Comparison of ENCODE assay signal across 14 cellular contexts in genomic region chr10:100847440-100847839, GRCh38.
DNase-seq lines count a peak whose midpoint lies in the region; ATAC-seq, FAIRE-seq and TF ChIP-seq lines count a peak whose summit lies in the region.
"Had no signal": no experiment of that assay in that cellular context is flagged by ENCODE, and none has a peak within 500 bp of the region (broad histone marks: within the 10 kb centered on the region; RNA-seq: fewer than 3 reads in every experiment).

No MANE protein-coding gene starts in this region.

- H3K27me3 ChIP-seq in HepG2 (ENCODE audit: control insufficient read depth in 1 of 2, insufficient read depth in 2 of 2, low read length in 2 of 2), result peaks cover 2 to 13% of the 10 kb centered on the region in 2 experiments; a peak in 2 of 5 replicates
- H3K27me3 ChIP-seq in right lobe of liver, result no peaks in the 10 kb centered on the region
- H3K27me3 ChIP-seq: BLaER1 treated with 17β-estradiol and CSF1 and Interleukin-3, amounts not matched to agents 10 nM and 100 nM had no signal

- H3K27ac ChIP-seq in HepG2 (ENCODE audit: extremely low read length, insufficient read depth, low read length), result no peak overlapping the region
- H3K27ac ChIP-seq in right lobe of liver, result no peak overlapping the region
- H3K27ac ChIP-seq: BLaER1 treated with 17β-estradiol and CSF1 and Interleukin-3, amounts not matched to agents 10 nM and 100 nM; HL-60; thoracic aorta had no signal

- H3K36me3 ChIP-seq in HepG2 (replicated peaks in 1 of 2; ENCODE audit: control insufficient read depth in 1 of 2, insufficient read depth in 2 of 2, low read length in 2 of 2), result no peaks in the 10 kb centered on the region
- no peaks in the 10 kb centered on the region for H3K36me3 ChIP-seq in right lobe of liver
- H3K36me3 ChIP-seq: BLaER1 treated with 17β-estradiol and CSF1 and Interleukin-3, amounts not matched to agents 10 nM and 100 nM; thoracic aorta had no signal

- no peak overlapping the region for H3K4me2 ChIP-seq in HepG2 (ENCODE audit: low read depth, low read length)
- H3K4me2 ChIP-seq: BLaER1 treated with 17β-estradiol and CSF1 and Interleukin-3, amounts not matched to agents 10 nM and 100 nM had no signal

- TF ChIP-seq EP300 in HepG2 (IDR thresholded peaks at IDR 0.05; ENCODE audit: low read depth in 2 of 2, low read length in 2 of 2), result no peak
- no peak for TF ChIP-seq EP300 in HepG2 (CRISPR knock-in tag; IDR thresholded peaks at IDR 0.05; ENCODE audit: borderline replicate concordance)

- no peak for TF ChIP-seq RAD21 in HepG2 (CRISPR knock-in tag; IDR thresholded peaks at IDR 0.05)

- no peak for DNase-seq in HepG2 (ENCODE audit: low spot score)
- DNase-seq in right lobe of liver, result no peak
- DNase-seq in activated CD4-positive, alpha-beta memory T cell treated with anti-CD3 and anti-CD28 coated beads for 36 hours, result peak; percentile 94
- peak; percentile 72 for DNase-seq in kidney tubule cell (ENCODE audit: low spot score)
- DNase-seq in NCI-H345 (lab: John Stamatoyannopoulos, UW), result no peak
- no peak for DNase-seq in T1000 (lab: John Stamatoyannopoulos, UW)
- no peak for DNase-seq in NCI-H748 (lab: John Stamatoyannopoulos, UW; ENCODE audit: unreplicated experiment)
- DNase-seq: effector memory CD8-positive, alpha-beta T cell; NCI-H1417 had no signal

- CTCF ChIA-PET in HepG2 (lab: Yijun Ruan, JAX; ENCODE audit: low intra/inter-chr PET ratio, low total read pairs), result no interaction called here
- CTCF ChIA-PET in activated CD4-positive, alpha-beta memory T cell treated with anti-CD3 and anti-CD28 coated beads for 36 hours (lab: Charles Lee), result interaction anchor here (0.5 to 1.9 kb wide), 6 partner anchors 10 to 287 kb away, joined by 3 to 11 read pairs (median 3); no protein-coding TSS in a partner anchor

- no peak overlapping the region for H3K9ac ChIP-seq in HepG2 (ENCODE audit: insufficient read depth, low read depth, low read length)
- H3K9ac ChIP-seq: BLaER1 treated with 17β-estradiol and CSF1 and Interleukin-3, amounts not matched to agents 10 nM and 100 nM had no signal

- H3K4me3 ChIP-seq in HepG2 (replicated peaks in 1 of 3; ENCODE audit: insufficient read depth in 1 of 3, low read depth in 2 of 3, low read length in 3 of 3) (no peak overlapping the region), right lobe of liver (no peak overlapping the region)
- H3K4me3 ChIP-seq: BLaER1 treated with 17β-estradiol and CSF1 and Interleukin-3, amounts not matched to agents 10 nM and 100 nM; thoracic aorta had no signal

- H3K27me3 Mint-ChIP-seq in activated CD4-positive, alpha-beta memory T cell treated with anti-CD3 and anti-CD28 coated beads for 36 hours, result peaks cover 48% of the 10 kb centered on the region

- in situ Hi-C loops in HepG2 (cut with HindIII; ENCODE audit: extremely low pct_ligation_motif_present, low pct_unique_long_range_greater_than_20kb), result no loop called here

- TF ChIP-seq POLR2A in HepG2 (IDR thresholded peaks at IDR 0.05; ENCODE audit: insufficient read depth in 1 of 2, low read depth in 2 of 2, low read length in 2 of 2), result no peak
- no peak for TF ChIP-seq POLR2A in right lobe of liver (IDR thresholded peaks at IDR 0.05)

- TF ChIP-seq CTCF in HepG2 (CRISPR knock-in tag; IDR thresholded peaks at IDR 0.05), result no peak
- TF ChIP-seq CTCF in right lobe of liver (IDR thresholded peaks at IDR 0.05), result no peak

- no peaks in the 10 kb centered on the region for H3K79me2 ChIP-seq in HepG2 (ENCODE audit: insufficient read depth, low read length)

- POLR2A ChIA-PET in HepG2 (lab: Yijun Ruan, JAX), result no interaction called here
- POLR2A ChIA-PET in activated CD4-positive, alpha-beta memory T cell treated with anti-CD3 and anti-CD28 coated beads for 36 hours (lab: Charles Lee), result no interaction called here

- H2AFZ ChIP-seq in HepG2 (ENCODE audit: low read length), result no peak overlapping the region

- H3K4me3 Mint-ChIP-seq in activated CD4-positive, alpha-beta memory T cell treated with anti-CD3 and anti-CD28 coated beads for 36 hours, result peak overlapping the region; percentile 18
- H3K4me3 Mint-ChIP-seq: effector memory CD8-positive, alpha-beta T cell had no signal

- no peaks in the 10 kb centered on the region for H3K36me3 Mint-ChIP-seq in activated CD4-positive, alpha-beta memory T cell treated with anti-CD3 and anti-CD28 coated beads for 36 hours

- no peaks in the 10 kb centered on the region for H4K20me1 ChIP-seq in HepG2 (ENCODE audit: insufficient read depth, low read length)
- H4K20me1 ChIP-seq: BLaER1 treated with 17β-estradiol and CSF1 and Interleukin-3, amounts not matched to agents 10 nM and 100 nM had no signal

- H3K9me3 Mint-ChIP-seq in activated CD4-positive, alpha-beta memory T cell treated with anti-CD3 and anti-CD28 coated beads for 36 hours, result no peaks in the 10 kb centered on the region
- H3K9me3 Mint-ChIP-seq: effector memory CD8-positive, alpha-beta T cell had no signal

- BruUV-seq in HepG2 (replicated peaks; lab: Mats Ljungman, UMichigan), result no TSS peak

- no peak for ATAC-seq in HepG2
- ATAC-seq in right lobe of liver, result no peak
- no peak for ATAC-seq in GM18907 (IDR thresholded peaks at IDR 0.05; ENCODE audit: unreplicated experiment)
- ATAC-seq: effector memory CD8-positive, alpha-beta T cell had no signal

- H3K27ac Mint-ChIP-seq in activated CD4-positive, alpha-beta memory T cell treated with anti-CD3 and anti-CD28 coated beads for 36 hours, result peak overlapping the region; percentile 86
- H3K27ac Mint-ChIP-seq: effector memory CD8-positive, alpha-beta T cell had no signal

- WGBS in HepG2 (ENCODE audit: low lambda C conversion rate), result 3% methylated on average over 5 of the region's 5 CpGs
- 60% methylated on average over 3 of the region's 5 CpGs for WGBS in right lobe of liver (ENCODE audit: insufficient coverage, low coverage, low lambda C conversion rate, missing lambda C conversion rate)

- peaks cover 28% of the 10 kb centered on the region for H3K4me1 Mint-ChIP-seq in activated CD4-positive, alpha-beta memory T cell treated with anti-CD3 and anti-CD28 coated beads for 36 hours (ENCODE audit: low read depth)

- FAIRE-seq in HepG2 (lab: Jason Lieb, UNC), result no peak
- FAIRE-seq: GM19239 had no signal

- no peaks in the 10 kb centered on the region for H3K9me3 ChIP-seq in HepG2 (ENCODE audit: low read length)
- H3K9me3 ChIP-seq in right lobe of liver, result no peaks in the 10 kb centered on the region
- H3K9me3 ChIP-seq: BLaER1 treated with 17β-estradiol and CSF1 and Interleukin-3, amounts not matched to agents 10 nM and 100 nM; thoracic aorta had no signal

- H3K4me1 ChIP-seq in HepG2 (ENCODE audit: insufficient read depth, low read length), result no peaks in the 10 kb centered on the region
- no peaks in the 10 kb centered on the region for H3K4me1 ChIP-seq in right lobe of liver
- H3K4me1 ChIP-seq: BLaER1 treated with 17β-estradiol and CSF1 and Interleukin-3, amounts not matched to agents 10 nM and 100 nM had no signal

- intact Hi-C loops in HepG2 (cut with micrococcal nuclease; ENCODE audit: unreplicated experiment), result no loop called here
- intact Hi-C loops in right lobe of liver (cut with DNase I), result no loop called here
- intact Hi-C loops in activated CD4-positive, alpha-beta memory T cell treated with anti-CD3 and anti-CD28 coated beads for 36 hours (cut with micrococcal nuclease), result loop anchor here (1.0 to 5.0 kb wide), 4 partner anchors 8 to 475 kb away; partner anchors contain the start of gene SLF2

TF ChIP-seq in HepG2, 621 proteins besides CTCF, POLR2A, EP300 and RAD21:
- TF ChIP-seq NFE2L1 (CRISPR knock-in tag; IDR thresholded peaks at IDR 0.05; ENCODE audit: borderline replicate concordance) (no peak), SATB2 (CRISPR knock-in tag; IDR thresholded peaks at IDR 0.05) (no peak), CREB1 (IDR thresholded peaks at IDR 0.05) (peak; percentile 32; the same call in 1 of the 2 replicates), CREB1 (CRISPR knock-in tag; IDR thresholded peaks at IDR 0.05) (no peak)
- TF ChIP-seq, protein P1, sequence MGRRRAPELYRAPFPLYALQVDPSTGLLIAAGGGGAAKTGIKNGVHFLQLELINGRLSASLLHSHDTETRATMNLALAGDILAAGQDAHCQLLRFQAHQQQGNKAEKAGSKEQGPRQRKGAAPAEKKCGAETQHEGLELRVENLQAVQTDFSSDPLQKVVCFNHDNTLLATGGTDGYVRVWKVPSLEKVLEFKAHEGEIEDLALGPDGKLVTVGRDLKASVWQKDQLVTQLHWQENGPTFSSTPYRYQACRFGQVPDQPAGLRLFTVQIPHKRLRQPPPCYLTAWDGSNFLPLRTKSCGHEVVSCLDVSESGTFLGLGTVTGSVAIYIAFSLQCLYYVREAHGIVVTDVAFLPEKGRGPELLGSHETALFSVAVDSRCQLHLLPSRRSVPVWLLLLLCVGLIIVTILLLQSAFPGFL (CRISPR knock-in tag; IDR thresholded peaks at IDR 0.05), result no peak

Comparison
In these comparisons a context has a peak if more than half of its experiments do, and no peak if none do; other contexts are left out.
1. DNase-seq: peak in activated CD4-positive, alpha-beta memory T cell treated with anti-CD3 and anti-CD28 coated beads for 36 hours (single experiment) and kidney tubule cell (single experiment); none in HepG2 (single experiment), right lobe of liver (0 of 3), NCI-H345 (single experiment), T1000 (single experiment) and NCI-H748 (single experiment).